In the genomic region with DNA sequence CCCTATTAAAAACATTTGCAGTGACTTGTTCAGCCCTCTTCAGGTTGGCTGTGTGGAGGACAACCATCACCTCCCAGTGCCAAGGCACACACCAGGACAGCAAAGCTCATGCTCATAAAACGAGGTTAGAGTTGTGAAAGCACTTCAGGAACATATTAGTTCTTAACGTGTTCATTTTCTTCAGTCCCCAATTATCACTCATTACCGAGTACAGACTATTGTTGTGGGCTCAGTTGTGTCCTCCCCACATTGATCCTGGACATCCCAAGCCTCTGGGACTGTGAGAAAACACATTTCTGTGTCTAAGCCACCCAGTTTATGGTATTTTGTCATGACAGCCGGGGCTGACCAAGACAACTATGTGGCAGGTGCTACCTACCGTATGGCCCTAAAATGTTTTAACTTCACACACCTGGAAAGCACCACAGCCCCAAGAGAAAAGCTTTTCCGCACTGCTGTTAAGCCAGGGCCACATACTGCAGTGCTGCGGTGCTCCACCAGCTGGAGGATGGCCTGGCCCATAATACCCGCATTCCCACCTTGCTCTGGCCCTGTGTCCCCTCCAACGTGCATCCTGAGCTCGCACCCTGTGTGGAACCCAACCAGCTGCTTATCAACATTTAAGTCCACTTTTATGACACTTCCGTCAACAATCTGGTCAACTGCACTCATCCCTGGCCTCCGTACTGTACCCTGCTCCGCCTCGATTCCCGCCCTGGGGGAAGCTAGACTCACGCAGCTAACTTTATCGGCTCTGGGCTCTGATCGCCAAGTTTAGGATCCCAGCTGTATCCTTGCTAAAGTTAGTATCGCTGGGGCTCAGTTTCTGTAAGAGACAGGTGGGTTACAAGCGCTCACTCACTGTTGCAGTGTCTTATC, we compare ENCODE assay signal across 8 cellular contexts.
DNase-seq lines count a peak whose midpoint lies in the region; ATAC-seq and TF ChIP-seq lines count a peak whose summit lies in the region.
"Not testable (repeated sequence)": the region's sequence is repeated elsewhere in the genome, so short reads cannot be mapped to it uniquely, and the experiment has no call there.

No MANE protein-coding gene starts in this region.

- H3K4me3 Mint-ChIP-seq in activated naive CD8-positive, alpha-beta T cell: peak overlapping the region; percentile 97
- peak overlapping the region; percentile 95 for H3K4me3 Mint-ChIP-seq in stimulated activated naive CD8-positive, alpha-beta T cell treated with anti-CD3 and anti-CD28 coated beads, Interleukin-15, Interleukin-2, amounts not matched to agents 100 ng/mL and 50 ng/mL, for 24 hours

- not testable (repeated sequence) for H3K36me3 Mint-ChIP-seq in activated naive CD8-positive, alpha-beta T cell; stimulated activated naive CD8-positive, alpha-beta T cell treated with anti-CD3 and anti-CD28 coated beads, Interleukin-15, Interleukin-2, amounts not matched to agents 100 ng/mL and 50 ng/mL, for 24 hours (ENCODE audit: low read depth)

- peak overlapping the region; percentile 58 for H3K27ac Mint-ChIP-seq in activated naive CD8-positive, alpha-beta T cell
- H3K27ac Mint-ChIP-seq in stimulated activated naive CD8-positive, alpha-beta T cell treated with anti-CD3 and anti-CD28 coated beads, Interleukin-15, Interleukin-2, amounts not matched to agents 100 ng/mL and 50 ng/mL, for 24 hours: not testable (repeated sequence)

- ATAC-seq in GM21528 (IDR thresholded peaks at IDR 0.05; ENCODE audit: low FRiP score, unreplicated experiment): peak; percentile 15
- peak; percentile 18 for ATAC-seq in HG03103 (IDR thresholded peaks at IDR 0.05; ENCODE audit: low read depth, unreplicated experiment)

- not testable (repeated sequence) for TF ChIP-seq CTCF in GM06990 (IDR thresholded peaks at IDR 0.05; ENCODE audit: insufficient read depth, low read length, poor library complexity, severe bottlenecking); fibroblast of the aortic adventitia (IDR thresholded peaks at IDR 0.05; ENCODE audit: insufficient read depth, low read length)

- H3K9me3 Mint-ChIP-seq in activated naive CD8-positive, alpha-beta T cell (ENCODE audit: low read depth); stimulated activated naive CD8-positive, alpha-beta T cell treated with anti-CD3 and anti-CD28 coated beads, Interleukin-15, Interleukin-2, amounts not matched to agents 100 ng/mL and 50 ng/mL, for 24 hours: not testable (repeated sequence)

- H3K36me3 ChIP-seq in GM06990 (ENCODE audit: control insufficient read depth, insufficient read depth, low read length); muscle layer of colon (ENCODE audit: insufficient read depth, low read length): not testable (repeated sequence)

- not testable (repeated sequence) for H3K27me3 Mint-ChIP-seq in activated naive CD8-positive, alpha-beta T cell; stimulated activated naive CD8-positive, alpha-beta T cell treated with anti-CD3 and anti-CD28 coated beads, Interleukin-15, Interleukin-2, amounts not matched to agents 100 ng/mL and 50 ng/mL, for 24 hours

- H3K4me3 ChIP-seq in GM06990 (replicated peaks; ENCODE audit: low read depth, low read length) (peak overlapping the region; percentile 76), fibroblast of the aortic adventitia (ENCODE audit: low read depth, low read length) (peak overlapping the region; percentile 70), muscle layer of colon (ENCODE audit: low read depth in 1 of 2, low read length in 2 of 2) (peak overlapping the region; percentile 63 to 68)

- not testable (repeated sequence) for H3K4me1 ChIP-seq in muscle layer of colon (ENCODE audit: insufficient read depth, low read length)

- H3K27me3 ChIP-seq in GM06990 (replicated peaks; ENCODE audit: control insufficient read depth, insufficient read depth, low read length); muscle layer of colon (ENCODE audit: control insufficient read depth in 1 of 2, insufficient read depth in 2 of 2, low read length in 2 of 2): not testable (repeated sequence)

- not testable (repeated sequence) for DNase-seq in GM06990 (ENCODE audit: extremely low read depth, insufficient read length); fibroblast of the aortic adventitia (ENCODE audit: low read depth)
- DNase-seq in OCI-M1 (lab: John Stamatoyannopoulos, UW): peak; percentile 26

- H3K9me3 ChIP-seq in muscle layer of colon (ENCODE audit: low read length): not testable (repeated sequence)

- not testable (repeated sequence) for H3K27ac ChIP-seq in muscle layer of colon (ENCODE audit: low read depth, low read length)

- not testable (repeated sequence) for H3K9ac ChIP-seq in muscle layer of colon (ENCODE audit: low read length)

- H3K4me1 Mint-ChIP-seq in activated naive CD8-positive, alpha-beta T cell (ENCODE audit: low read depth): peaks cover 16% of the 10 kb centered on the region
- peaks cover 16% of the 10 kb centered on the region for H3K4me1 Mint-ChIP-seq in stimulated activated naive CD8-positive, alpha-beta T cell treated with anti-CD3 and anti-CD28 coated beads, Interleukin-15, Interleukin-2, amounts not matched to agents 100 ng/mL and 50 ng/mL, for 24 hours (ENCODE audit: low read depth)
